ENCODE assay signal across 1 cellular context in genomic region chr20:23361651-23362391, GRCh38.
TF ChIP-seq lines count a peak whose summit lies in the region.

TSS of gene GZF1 (plus strand) at chr20:23362182. CDS start at chr20:23364384, 2,202 bp downstream.

TF ChIP-seq in WTC11, 78 proteins besides CTCF, POLR2A, EP300 and RAD21 (continued from another document):
- TF ChIP-seq PRDM15 (CRISPR knock-in tag; IDR thresholded peaks at IDR 0.05) (peak; percentile 50), SMAD4 (CRISPR knock-in tag; IDR thresholded peaks at IDR 0.05) (no peak), CBFB (CRISPR knock-in tag; IDR thresholded peaks at IDR 0.05; ENCODE audit: low read depth) (peak; percentile 83; the same call in 1 of the 2 replicates), AR (CRISPR knock-in tag; IDR thresholded peaks at IDR 0.05) (no peak), IRF1 (CRISPR knock-in tag; IDR thresholded peaks at IDR 0.05) (peak; percentile 82; the same call in 1 of the 2 replicates), ZNF317 (CRISPR knock-in tag; IDR thresholded peaks at IDR 0.05; ENCODE audit: borderline replicate concordance, low read depth) (no peak), ZBTB21 (CRISPR knock-in tag; IDR thresholded peaks at IDR 0.05; ENCODE audit: borderline replicate concordance) (peak; percentile 98), FOXP1 (CRISPR knock-in tag; IDR thresholded peaks at IDR 0.05; ENCODE audit: borderline replicate concordance) (peak; percentile 84; the same call in 1 of the 2 replicates), ARID4B (CRISPR knock-in tag; IDR thresholded peaks at IDR 0.05; ENCODE audit: borderline replicate concordance) (peak; percentile 55; the same call in 1 of the 2 replicates), ATF3 (CRISPR knock-in tag; conservative IDR thresholded peaks at IDR 0.05) (peak; percentile 99), NR3C1 (CRISPR knock-in tag; conservative IDR thresholded peaks at IDR 0.05; ENCODE audit: low read depth) (0 out of 2 replicates have a peak, but pooled peaks have one; percentile 82), CREM (CRISPR knock-in tag; IDR thresholded peaks at IDR 0.05) (peak; percentile 98), USF1 (CRISPR knock-in tag; IDR thresholded peaks at IDR 0.05) (peak; percentile 98), HMGXB4 (CRISPR knock-in tag; IDR thresholded peaks at IDR 0.05) (peak; percentile 72; the same call in 1 of the 2 replicates), NFYB (CRISPR knock-in tag; conservative IDR thresholded peaks at IDR 0.05; ENCODE audit: low read depth) (peak; percentile 62; the same call in 1 of the 2 replicates), ERG (CRISPR knock-in tag; IDR thresholded peaks at IDR 0.05) (no peak), ETV6 (CRISPR knock-in tag; IDR thresholded peaks at IDR 0.05) (peak; percentile 89), ELF4 (CRISPR knock-in tag; IDR thresholded peaks at IDR 0.05; ENCODE audit: low read depth) (0 out of 2 replicates have a peak, but pooled peaks have one; percentile 75), TP53 (CRISPR knock-in tag; IDR thresholded peaks at IDR 0.05) (peak; percentile 52; the same call in 1 of the 2 replicates), FOXP4 (CRISPR knock-in tag; IDR thresholded peaks at IDR 0.05) (peak; percentile 83), CREB1 (CRISPR knock-in tag; IDR thresholded peaks at IDR 0.05) (peak; percentile 79), SP1 (CRISPR knock-in tag; conservative IDR thresholded peaks at IDR 0.05) (peak; percentile 95), ZNF121 (CRISPR knock-in tag; IDR thresholded peaks at IDR 0.05) (0 out of 2 replicates have a peak, but pooled peaks have one; percentile 21), CDX4 (CRISPR knock-in tag; IDR thresholded peaks at IDR 0.05; ENCODE audit: borderline replicate concordance) (no peak)
